Comparison of ENCODE assay signal across 13 cellular contexts in genomic region chr5:132474881-132475511, GRCh38. TPM values are rescaled to one million over a fixed set of nuclear protein-coding genes. Genes with fewer than 3 reads are reported as not detected.
DNase-seq lines count a peak whose midpoint lies in the region; ATAC-seq, FAIRE-seq and TF ChIP-seq lines count a peak whose summit lies in the region.
"Had no signal": no experiment of that assay in that cellular context is flagged by ENCODE, and none has a peak within 500 bp of the region (broad histone marks: within the 10 kb centered on the region; RNA-seq: fewer than 3 reads in every experiment).

No MANE protein-coding gene starts in this region.

- no peaks in the 10 kb centered on the region for H3K9me3 ChIP-seq in BLaER1 treated with 17β-estradiol and CSF1 and Interleukin-3, amounts not matched to agents 10 nM and 100 nM (replicated peaks in 1 of 11)
- H3K9me3 ChIP-seq in H1 (ENCODE audit: insufficient read depth in 2 of 2, low read depth in 1 of 2, low read length in 1 of 2): no peaks in the 10 kb centered on the region

- POLR2A ChIA-PET in H1 (lab: Charles Lee; ENCODE audit: partially characterized antibody): interaction anchor here (0.9 to 2.9 kb wide), 5 partner anchors 10 to 64 kb away, joined by 4 to 25 read pairs (median 5); partner anchors contain the start of gene IRF1

- no peak overlapping the region for H3K4me3 Mint-ChIP-seq in nephron

- no peaks in the 10 kb centered on the region for H3K27me3 ChIP-seq in BLaER1 treated with 17β-estradiol and CSF1 and Interleukin-3, amounts not matched to agents 10 nM and 100 nM
- no peaks in the 10 kb centered on the region for H3K27me3 ChIP-seq in H1 (replicated peaks in 1 of 4; ENCODE audit: control insufficient read depth in 3 of 4, extremely low read depth in 1 of 4, insufficient read depth in 3 of 4, low read length in 3 of 4)

- TF ChIP-seq RAD21 in H1 (IDR thresholded peaks at IDR 0.05 in 1 of 2, conservative IDR thresholded peaks at IDR 0.05 in 1 of 2; ENCODE audit: low read depth in 2 of 2, low read length in 2 of 2): no peak

- peak; percentile 47 for DNase-seq in SK-N-DZ (ENCODE audit: low spot score)
- no peak for DNase-seq in H1 (ENCODE audit: low read depth in 1 of 2, low spot score in 2 of 2)
- DNase-seq in H54 (ENCODE audit: insufficient read length, low spot score): no peak
- DNase-seq in CD1c-positive myeloid dendritic cell (ENCODE audit: extremely low spot score): no peak
- no peak for DNase-seq in NCI-H1930 (lab: John Stamatoyannopoulos, UW)
- DNase-seq: NCI-H2029 treated with DMSO at 0.1 percent for 48 hours; stimulated activated CD4-positive, alpha-beta T cell treated with anti-CD3 and anti-CD28 coated beads, Interleukin-4, amount 100 ng/mL, for 1 hour had no signal

- no peaks in the 10 kb centered on the region for H3K79me2 ChIP-seq in H1 (ENCODE audit: control insufficient read depth in 1 of 2, insufficient read depth in 2 of 2, low read length in 2 of 2)

- no peak overlapping the region for H2BK120ac ChIP-seq in H1 (replicated peaks; ENCODE audit: low read depth, low read length)

- no peak overlapping the region for H4K8ac ChIP-seq in H1 (ENCODE audit: extremely low read depth, insufficient read depth, low read length)

- peak overlapping the region; percentile 92; the same call in 1 of the 2 replicates for H2BK12ac ChIP-seq in H1 (ENCODE audit: low read depth, low read length)

- H3K4me1 Mint-ChIP-seq in nephron: peaks cover 29% of the 10 kb centered on the region

- no peaks in the 10 kb centered on the region for H3K36me3 Mint-ChIP-seq in nephron (ENCODE audit: low read depth)

- H3K27ac ChIP-seq in BLaER1 treated with 17β-estradiol and CSF1 and Interleukin-3, amounts not matched to agents 10 nM and 100 nM: peak overlapping the region in 8 of 11 experiments; percentile 49 to 100 (median 78); a peak in 16 of 22 replicates
- no peak overlapping the region for H3K27ac ChIP-seq in H1 (ENCODE audit: low read depth, low read length)

- H3K4me3 ChIP-seq in BLaER1 treated with 17β-estradiol and CSF1 and Interleukin-3, amounts not matched to agents 10 nM and 100 nM: no peak overlapping the region
- no peak overlapping the region for H3K4me3 ChIP-seq in H1 (ENCODE audit: extremely low read depth in 1 of 4, insufficient read depth in 2 of 4, low read depth in 3 of 4, low read length in 4 of 4)

- no peak for TF ChIP-seq EP300 in H1 (IDR thresholded peaks at IDR 0.05; ENCODE audit: borderline replicate concordance in 1 of 2, low read depth in 2 of 2, low read length in 2 of 2)

- no peak for TF ChIP-seq POLR2A in H1 (IDR thresholded peaks at IDR 0.05; ENCODE audit: control extremely low read depth in 1 of 2, low read depth in 2 of 2, low read length in 2 of 2)
- TF ChIP-seq POLR2A in H54 (IDR thresholded peaks at IDR 0.05; ENCODE audit: low read depth, low read length): no peak

- H3K14ac ChIP-seq in H1 (ENCODE audit: insufficient read length): no peak overlapping the region

- H3K23ac ChIP-seq in H1 (ENCODE audit: insufficient read length): no peak overlapping the region

- peak overlapping the region in 9 of 11 experiments; percentile 27 to 66 (median 55); a peak in 18 of 22 replicates for H3K9ac ChIP-seq in BLaER1 treated with 17β-estradiol and CSF1 and Interleukin-3, amounts not matched to agents 10 nM and 100 nM
- H3K9ac ChIP-seq in H1 (replicated peaks in 1 of 4; ENCODE audit: extremely low read depth in 1 of 4, low read depth in 3 of 4, low read length in 3 of 4): no peak overlapping the region; a peak in 1 of 7 replicates

- H2BK20ac ChIP-seq in H1 (ENCODE audit: low read length): no peak overlapping the region

- no peak overlapping the region for H2AFZ ChIP-seq in H1 (ENCODE audit: low read length)

- peak overlapping the region; percentile 49; the same call in 1 of the 2 replicates for H2BK5ac ChIP-seq in H1 (ENCODE audit: low read depth, low read length)

- CTCF ChIA-PET in H1 (lab: Charles Lee; ENCODE audit: partially characterized antibody): interaction anchor here (0.6 to 9.6 kb wide), 16 partner anchors 9 to 1653 kb away, joined by 3 to 77 read pairs (median 5); partner anchors contain the start of gene IRF1

- no peak for FAIRE-seq in H1 (lab: Jason Lieb, UNC)
- no peak for FAIRE-seq in H54 (lab: Jason Lieb, UNC)
- FAIRE-seq: colon, islet of Langerhans, TTC549 had no signal

- H3K79me1 ChIP-seq in H1 (ENCODE audit: low read depth, low read length): no peaks in the 10 kb centered on the region

- 67% methylated on average over 4 of the region's 4 CpGs; no CpG with 5 or more reads in 1 of the 2 experiments for WGBS in H1 (ENCODE audit: extremely low coverage in 1 of 2, insufficient coverage in 1 of 2, insufficient read length in 1 of 2, insufficient replicate concordance in 2 of 2, low coverage in 1 of 2, low lambda C conversion rate in 2 of 2, missing lambda C conversion rate in 1 of 2), 2 experiments

- H3K56ac ChIP-seq in H1 (replicated peaks; ENCODE audit: insufficient read length, low read depth, low read length): no peak overlapping the region

- no peaks in the 10 kb centered on the region for H3K27me3 Mint-ChIP-seq in nephron (ENCODE audit: low read depth)

- H3K23me2 ChIP-seq in H1 (ENCODE audit: low read depth, low read length): no peaks in the 10 kb centered on the region

- peaks cover 59 to 99% (median 98%) of the 10 kb centered on the region in 10 experiments for H3K4me1 ChIP-seq in BLaER1 treated with 17β-estradiol and CSF1 and Interleukin-3, amounts not matched to agents 10 nM and 100 nM
- peaks cover 0 to 7% (median 0%) of the 10 kb centered on the region in 4 experiments; a peak in 1 of 7 replicates for H3K4me1 ChIP-seq in H1 (replicated peaks in 1 of 4; ENCODE audit: control insufficient read depth in 3 of 4, insufficient read depth in 4 of 4, low read length in 3 of 4)

- ATAC-seq in GM18511 (IDR thresholded peaks at IDR 0.05; ENCODE audit: unreplicated experiment): no peak

- H3K4ac ChIP-seq in H1 (replicated peaks; ENCODE audit: insufficient read length, low read depth, low read length): no peak overlapping the region

- TF ChIP-seq CTCF in H1 (IDR thresholded peaks at IDR 0.05; ENCODE audit: control extremely low read depth in 1 of 3, insufficient read depth in 1 of 3, low read depth in 1 of 3, low read length in 3 of 3) (no peak), nephron (IDR thresholded peaks at IDR 0.05; ENCODE audit: unreplicated experiment in 3 of 3) (no peak)

- H2BK15ac ChIP-seq in H1 (ENCODE audit: low read length): no peak overlapping the region

- H3K27ac Mint-ChIP-seq in nephron: peak overlapping the region in 2 of 3 experiments; percentile 1 to 4

- peaks cover 0 to 8% (median 4%) of the 10 kb centered on the region in 11 experiments; a peak in 7 of 22 replicates for H4K20me1 ChIP-seq in BLaER1 treated with 17β-estradiol and CSF1 and Interleukin-3, amounts not matched to agents 10 nM and 100 nM
- H4K20me1 ChIP-seq in H1 (replicated peaks in 1 of 2; ENCODE audit: control insufficient read depth in 1 of 2, insufficient read depth in 2 of 2, low read length in 2 of 2): no peaks in the 10 kb centered on the region

- no peak overlapping the region for H4K5ac ChIP-seq in H1 (ENCODE audit: insufficient read length, low read depth, low read length)

- peak overlapping the region; percentile 22 for H4K91ac ChIP-seq in H1 (replicated peaks; ENCODE audit: insufficient read length, low read length)

- H3K9me3 Mint-ChIP-seq in nephron: no peaks in the 10 kb centered on the region

- H3K18ac ChIP-seq in H1 (ENCODE audit: extremely low read depth, low read length): peak overlapping the region; percentile 63; the same call in 1 of the 2 replicates

- H3K4me2 ChIP-seq in BLaER1 treated with 17β-estradiol and CSF1 and Interleukin-3, amounts not matched to agents 10 nM and 100 nM: peak overlapping the region; percentile 15 to 98 (median 80); a peak in 20 of 22 replicates
- no peak overlapping the region for H3K4me2 ChIP-seq in H1 (ENCODE audit: insufficient read depth in 1 of 2, low read depth in 2 of 2, low read length in 2 of 2)

- no peak overlapping the region for H2AK5ac ChIP-seq in H1 (ENCODE audit: low read depth, low read length)

- peaks cover 0 to 21% (median 0%) of the 10 kb centered on the region in 11 experiments; a peak in 6 of 22 replicates for H3K36me3 ChIP-seq in BLaER1 treated with 17β-estradiol and CSF1 and Interleukin-3, amounts not matched to agents 10 nM and 100 nM
- no peaks in the 10 kb centered on the region for H3K36me3 ChIP-seq in H1 (ENCODE audit: control insufficient read depth in 2 of 4, insufficient read depth in 4 of 4, low read length in 3 of 4)

TF ChIP-seq in H1, 55 proteins besides CTCF, POLR2A, EP300 and RAD21 (continues in another document):
- no peak for TF ChIP-seq FOSL1 (IDR thresholded peaks at IDR 0.05; ENCODE audit: insufficient read depth, low read depth, low read length)
- no peak for TF ChIP-seq RNF2 (IDR thresholded peaks at IDR 0.05; ENCODE audit: borderline replicate concordance, low read depth, low read length, missing control alignments, poor library complexity, severe bottlenecking)
- TF ChIP-seq YY1 (IDR thresholded peaks at IDR 0.05; ENCODE audit: low read depth, low read length): no peak
- no peak for TF ChIP-seq ZNF274 (IDR thresholded peaks at IDR 0.05; ENCODE audit: borderline replicate concordance, extremely low read depth, low read length)
- no peak for TF ChIP-seq USF2 (IDR thresholded peaks at IDR 0.05; ENCODE audit: low read length)
- no peak for TF ChIP-seq KDM4A (IDR thresholded peaks at IDR 0.05; ENCODE audit: low read depth, low read length, severe bottlenecking)
- TF ChIP-seq CBX8 (IDR thresholded peaks at IDR 0.05; ENCODE audit: borderline replicate concordance, low read depth, low read length): no peak
- no peak for TF ChIP-seq CREB1 (IDR thresholded peaks at IDR 0.05)

RNA-seq across cellular contexts. Expression of gene IRF1, which starts 15.6 kb away (rescaled TPM):
- 1.4 and 1.5 TPM in 2 replicates for polyA plus RNA-seq in SK-N-DZ (2014; cell fraction: cytosol; rRNA removed)
- 0.74 and 1.9 TPM in 2 replicates for polyA plus RNA-seq in SK-N-DZ (2014; cell fraction: nucleus; rRNA removed)
- total RNA-seq in H1 (2021; fragmentation: NEBNext Ultra II Directional; extraction: Animal tissue kit (Norgen Biotek cat#: 25700)): 8.5 TPM in 2 replicates
- polyA plus RNA-seq in H1 (2011; rRNA removed): 2.9 and 4.0 TPM in 2 replicates
- 3.7 TPM for polyA plus RNA-seq in H1 (2011; cell fraction: cytosol; rRNA removed)
- polyA plus RNA-seq in H1 (2011; cell fraction: nucleus; rRNA removed): 9.7 TPM
- 6.1 to 7.7 TPM (median 7.3 TPM) in 4 replicates for polyA plus RNA-seq in H1 (2012, experiment 1 of 2)
- 6.4 TPM for polyA plus RNA-seq in H1 (2012, experiment 2 of 2)
- 3.9 TPM for polyA plus RNA-seq in H1 (2013, experiment 1 of 2)
- 2.8 TPM for polyA plus RNA-seq in H1 (2013, experiment 2 of 2)
- polyA minus RNA-seq in H1 (2011; rRNA and poly(A)+ RNA removed): 11.9 and 15.3 TPM in 2 replicates
- 5.3 TPM for polyA minus RNA-seq in H1 (2011; cell fraction: cytosol; rRNA and poly(A)+ RNA removed)
- polyA minus RNA-seq in H1 (2011; cell fraction: nucleus; rRNA and poly(A)+ RNA removed): 25.1 TPM

Comparison
In these comparisons a context has a peak if more than half of its experiments do, and no peak if none do; other contexts are left out.
1. H3K4me2 ChIP-seq: peak in BLaER1 treated with 17β-estradiol and CSF1 and Interleukin-3, amounts not matched to agents 10 nM and 100 nM (11 of 11); none in H1 (0 of 2).
2. H3K9ac ChIP-seq: peak in BLaER1 treated with 17β-estradiol and CSF1 and Interleukin-3, amounts not matched to agents 10 nM and 100 nM (9 of 11); none in H1 (0 of 4).